7 cellular contexts compared by ENCODE assay signal in genomic region chr4:128386761-128387599, GRCh38.
DNase-seq lines count a peak whose midpoint lies in the region; ATAC-seq and TF ChIP-seq lines count a peak whose summit lies in the region.

No MANE protein-coding gene starts in this region.

- no peaks in the 10 kb centered on the region for H3K27me3 ChIP-seq in fibroblast of lung (ENCODE audit: control insufficient read depth, insufficient read depth, low read length)

- H2AFZ ChIP-seq in fibroblast of lung (ENCODE audit: low read length) = no peak overlapping the region

- H3K4me1 ChIP-seq in fibroblast of lung (ENCODE audit: control insufficient read depth, extremely low read depth, insufficient read depth, low read length) = peaks cover 27% of the 10 kb centered on the region

- peak overlapping the region; percentile 13 for H3K4me2 ChIP-seq in fibroblast of lung (ENCODE audit: extremely low read depth, insufficient read depth, low read length)

- peak overlapping the region; percentile 99 for H3K27ac Mint-ChIP-seq in nephron progenitor cell

- ATAC-seq in HG03442 (IDR thresholded peaks at IDR 0.05; ENCODE audit: unreplicated experiment) (peak; percentile 51), GM19397 (IDR thresholded peaks at IDR 0.05; ENCODE audit: unreplicated experiment) (no peak), GM19324 (IDR thresholded peaks at IDR 0.05; ENCODE audit: low FRiP score, unreplicated experiment) (no peak)

- no peaks in the 10 kb centered on the region for H3K9me3 Mint-ChIP-seq in nephron progenitor cell

- H3K4me3 ChIP-seq in fibroblast of lung (replicated peaks in 1 of 4; ENCODE audit: control extremely low read depth in 1 of 4, insufficient read depth in 1 of 4, low read depth in 3 of 4, low read length in 4 of 4) = peak overlapping the region in 2 of 4 experiments; percentile 8 to 29

- no peaks in the 10 kb centered on the region for H4K20me1 ChIP-seq in fibroblast of lung (ENCODE audit: control insufficient read depth, extremely low read depth, insufficient read depth, low read length)

- no peaks in the 10 kb centered on the region for H3K36me3 Mint-ChIP-seq in nephron progenitor cell (ENCODE audit: low read depth)

- H3K4me3 Mint-ChIP-seq in nephron progenitor cell = no peak overlapping the region

- H3K9ac ChIP-seq in fibroblast of lung (ENCODE audit: insufficient read depth, low read length) = no peak overlapping the region

- peak in 1 of 2 donors; percentile 14 for TF ChIP-seq CTCF in fibroblast of lung (conservative IDR thresholded peaks at IDR 0.05 in 1 of 2, IDR thresholded peaks at IDR 0.05 in 1 of 2; ENCODE audit: low read depth in 1 of 2, low read length in 2 of 2)
- no peak for TF ChIP-seq CTCF in nephron progenitor cell (IDR thresholded peaks at IDR 0.05)

- no peaks in the 10 kb centered on the region for H3K79me2 ChIP-seq in fibroblast of lung (ENCODE audit: control insufficient read depth, insufficient read depth, low read length)

- H3K4me1 Mint-ChIP-seq in nephron progenitor cell = peaks cover 56% of the 10 kb centered on the region

- no peaks in the 10 kb centered on the region for H3K36me3 ChIP-seq in fibroblast of lung (ENCODE audit: control insufficient read depth, insufficient read depth, low read length)

- no peaks in the 10 kb centered on the region for H3K9me3 ChIP-seq in fibroblast of lung (ENCODE audit: control insufficient read depth, insufficient read depth, low read depth, low read length)

- H3K27me3 Mint-ChIP-seq in nephron progenitor cell (ENCODE audit: low read depth, poor library complexity) = no peaks in the 10 kb centered on the region

- peak; percentile 23 for DNase-seq in RKO (ENCODE audit: low spot score)
- DNase-seq in fibroblast of lung (ENCODE audit: low read depth in 2 of 2) = peak; percentile 98 to 99
- DNase-seq in nephron progenitor cell = peak; percentile 36
- DNase-seq in SIG-M5 treated with dmso at 0.1 percent for 504 hours (lab: John Stamatoyannopoulos, UW; ENCODE audit: unreplicated experiment) = no peak

- H3K27ac ChIP-seq in fibroblast of lung (ENCODE audit: insufficient read depth, low read length) = peak overlapping the region; percentile 54
